ENCODE assay signal across 8 cellular contexts in the genomic region with DNA sequence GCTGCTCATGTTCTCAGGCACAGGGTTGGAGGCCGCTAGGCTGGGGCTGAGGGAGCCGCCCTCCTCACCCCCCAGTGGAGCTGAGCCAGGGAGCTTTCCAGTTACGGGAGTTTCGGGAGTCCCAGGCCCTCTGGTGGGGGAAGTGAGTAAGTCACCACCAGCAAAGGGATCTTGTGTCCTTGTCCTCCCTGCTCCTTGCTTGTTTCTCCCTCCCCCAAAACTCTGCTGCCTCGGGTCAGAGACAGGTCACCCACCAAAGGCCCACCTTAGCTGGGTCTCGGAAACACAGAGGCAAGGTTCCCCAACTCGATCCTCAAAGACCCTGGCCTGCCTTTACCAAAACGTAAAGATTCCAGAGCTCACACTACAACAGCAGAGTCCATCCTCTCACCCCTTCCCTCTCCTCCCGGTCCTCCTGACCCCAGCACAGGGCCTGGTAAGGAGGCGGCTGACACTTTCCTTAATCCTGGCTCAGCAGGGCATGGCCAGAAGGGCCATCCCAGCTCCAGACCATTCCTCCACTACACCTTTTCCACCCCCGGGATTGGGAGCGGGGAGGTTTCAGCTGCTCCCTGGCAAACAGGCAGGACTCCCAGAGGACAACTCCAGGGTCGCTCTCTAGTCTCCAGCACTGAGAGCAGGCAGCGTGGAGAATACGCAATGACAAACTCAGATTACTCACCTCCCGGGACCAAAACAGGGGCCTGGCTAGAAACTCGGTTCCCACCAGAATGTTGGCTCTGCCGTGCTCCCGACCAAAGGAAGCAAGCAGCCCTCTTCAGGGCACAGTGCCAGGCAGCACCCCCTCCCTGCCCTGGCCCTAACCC.
DNase-seq lines count a peak whose midpoint lies in the region; ATAC-seq and TF ChIP-seq lines count a peak whose summit lies in the region.

No MANE protein-coding gene starts in this region.

- WGBS in ectodermal cell, 2 experiments = 43 to 46% methylated on average over 19 of the region's 19 CpGs
- 0 to 45% methylated on average over 1 to 15 of the region's 19 CpGs for WGBS in transverse colon (ENCODE audit: low coverage in 1 of 2), 2 donors

- DNase-seq in AG08396 (ENCODE audit: low spot score) = peak; percentile 90
- DNase-seq in GM06990 (ENCODE audit: extremely low read depth, insufficient read length) = no peak
- peak; percentile 46 for DNase-seq in NCI-H1105 (lab: John Stamatoyannopoulos, UW)
- peak; percentile 57 for DNase-seq in SKM-1 (lab: John Stamatoyannopoulos, UW; ENCODE audit: unreplicated experiment)
- DNase-seq in lower lobe of right lung = peak; percentile 69
- peak; percentile 69 for DNase-seq in transverse colon

- TF ChIP-seq CTCF in GM06990 (IDR thresholded peaks at IDR 0.05; ENCODE audit: insufficient read depth, low read length, poor library complexity, severe bottlenecking) (peak; percentile 70), lower lobe of right lung (IDR thresholded peaks at IDR 0.05) (peak; percentile 62), transverse colon (IDR thresholded peaks at IDR 0.05) (peak; percentile 63 to 70 (median 67))

- in situ Hi-C loops in transverse colon (cut with MboI; ENCODE audit: low pct_ligation_motif_present in 1 of 4, low pct_unique_long_range_greater_than_20kb in 1 of 4, low sequenced_read_pairs in 3 of 4) = no loop called here

- H3K36me3 ChIP-seq in GM06990 (ENCODE audit: control insufficient read depth, insufficient read depth, low read length) (peaks cover 3% of the 10 kb centered on the region), ectodermal cell (ENCODE audit: control insufficient read depth, insufficient read depth, low read length) (peaks cover 8% of the 10 kb centered on the region), lower lobe of right lung (peaks cover 20% of the 10 kb centered on the region), transverse colon (peaks cover 0 to 10% (median 0%) of the 10 kb centered on the region in 4 donors)

- peak; percentile 79 for ATAC-seq in lower lobe of right lung
- ATAC-seq in GM19397 (IDR thresholded peaks at IDR 0.05; ENCODE audit: unreplicated experiment) = no peak

- no peak for TF ChIP-seq POLR2A in transverse colon (IDR thresholded peaks at IDR 0.05)

- H3K4me3 ChIP-seq in GM06990 (replicated peaks; ENCODE audit: low read depth, low read length) = no peak overlapping the region
- no peak overlapping the region for H3K4me3 ChIP-seq in ectodermal cell (ENCODE audit: insufficient read depth, low read depth, low read length)
- H3K4me3 ChIP-seq in lower lobe of right lung = no peak overlapping the region
- no peak overlapping the region for H3K4me3 ChIP-seq in transverse colon

- no peak for TF ChIP-seq EP300 in transverse colon (IDR thresholded peaks at IDR 0.05; ENCODE audit: low read depth)

- H3K27me3 ChIP-seq in GM06990 (replicated peaks; ENCODE audit: control insufficient read depth, insufficient read depth, low read length) = no peaks in the 10 kb centered on the region
- H3K27me3 ChIP-seq in ectodermal cell (ENCODE audit: control insufficient read depth, insufficient read depth, low read length, poor library complexity, severe bottlenecking) = no peaks in the 10 kb centered on the region
- H3K27me3 ChIP-seq in lower lobe of right lung (ENCODE audit: low read depth) = no peaks in the 10 kb centered on the region
- H3K27me3 ChIP-seq in transverse colon = no peaks in the 10 kb centered on the region

- peaks cover 19% of the 10 kb centered on the region for H3K4me1 ChIP-seq in ectodermal cell (ENCODE audit: control insufficient read depth, insufficient read depth, low read length)
- H3K4me1 ChIP-seq in lower lobe of right lung = peaks cover 22% of the 10 kb centered on the region
- H3K4me1 ChIP-seq in transverse colon = peaks cover 8 to 12% (median 9%) of the 10 kb centered on the region in 4 donors

- peak overlapping the region; percentile 4 for H3K27ac ChIP-seq in ectodermal cell (ENCODE audit: insufficient read depth, low read depth, low read length, poor library complexity, severe bottlenecking)
- H3K27ac ChIP-seq in lower lobe of right lung = no peak overlapping the region
- peak overlapping the region; percentile 20 to 74 (median 44) for H3K27ac ChIP-seq in transverse colon

- intact Hi-C loops in lower lobe of right lung (cut with DNase I) (no loop called here), transverse colon (cut with DNase I; ENCODE audit: low total_unique reads) (no loop called here)

- H3K9me3 ChIP-seq in ectodermal cell (ENCODE audit: control insufficient read depth, low read length) (no peaks in the 10 kb centered on the region), lower lobe of right lung (no peaks in the 10 kb centered on the region), transverse colon (no peaks in the 10 kb centered on the region)
